Comparison of ENCODE assay signal across 8 cellular contexts in the genomic region with DNA sequence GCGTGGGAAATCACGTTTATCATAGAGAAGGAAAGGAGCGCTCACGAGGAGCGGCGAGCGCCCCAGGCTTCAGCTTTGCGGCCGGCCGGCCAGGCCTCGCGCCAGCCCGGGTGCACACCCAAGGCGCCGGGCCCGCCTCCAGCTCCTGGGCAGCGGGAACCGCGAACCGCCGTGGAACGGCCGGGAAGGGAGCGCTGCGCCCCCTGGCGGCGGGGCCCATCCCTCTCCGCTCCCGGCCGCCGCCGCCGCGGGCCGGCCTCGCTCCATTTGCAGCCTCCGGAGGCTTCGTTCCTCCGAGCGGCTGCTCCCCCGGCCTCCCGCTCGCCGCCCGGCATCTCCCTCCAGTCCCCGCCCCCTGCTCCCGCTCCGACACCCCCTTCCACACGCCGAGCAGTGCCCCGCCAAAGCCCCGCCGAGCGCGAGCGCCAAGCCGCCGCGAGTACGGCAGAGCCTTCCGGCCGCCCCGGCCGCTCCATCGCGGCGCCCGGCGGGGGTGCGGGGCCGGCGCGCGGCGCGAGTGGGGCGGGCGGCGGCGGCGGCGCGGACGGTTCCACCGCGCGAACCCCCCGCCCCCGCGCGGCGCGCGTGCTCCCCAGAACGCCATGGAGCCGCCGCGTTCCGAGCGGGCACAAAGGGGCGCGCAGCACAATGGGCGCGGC. TPM values are rescaled to one million over a fixed set of nuclear protein-coding genes. Genes with fewer than 3 reads are reported as not detected.
DNase-seq lines count a peak whose midpoint lies in the region; ATAC-seq and TF ChIP-seq lines count a peak whose summit lies in the region.

No MANE protein-coding gene starts in this region.

- H3K4me1 Mint-ChIP-seq in activated naive CD4-positive, alpha-beta T cell treated with anti-CD3 and anti-CD28 coated beads for 36 hours (ENCODE audit: low read depth): peaks cover 16% of the 10 kb centered on the region

- peak; percentile 64 for ATAC-seq in GM21737 (IDR thresholded peaks at IDR 0.05; ENCODE audit: unreplicated experiment)
- peak; percentile 95 for ATAC-seq in gastroesophageal sphincter

- peaks cover 9% of the 10 kb centered on the region for H3K27me3 Mint-ChIP-seq in activated naive CD4-positive, alpha-beta T cell treated with anti-CD3 and anti-CD28 coated beads for 36 hours (ENCODE audit: low read depth)

- H3K27me3 ChIP-seq in SJCRH30: no peaks in the 10 kb centered on the region
- peaks cover 26% of the 10 kb centered on the region for H3K27me3 ChIP-seq in gastroesophageal sphincter
- H3K27me3 ChIP-seq in testis: no peaks in the 10 kb centered on the region

- TF ChIP-seq CTCF in gastroesophageal sphincter (IDR thresholded peaks at IDR 0.05) (peak in 3 of 4 experiments; percentile 90 to 95 (median 95)), testis (IDR thresholded peaks at IDR 0.05) (peak; percentile 84 to 94 (median 92))

- H3K36me3 ChIP-seq in KOPT-K1 (ENCODE audit: insufficient read depth, low read length) (no peaks in the 10 kb centered on the region), SJCRH30 (no peaks in the 10 kb centered on the region), gastroesophageal sphincter (no peaks in the 10 kb centered on the region), testis (ENCODE audit: low read depth, missing control alignments) (no peaks in the 10 kb centered on the region)

- H3K4me1 ChIP-seq in SJCRH30: peaks cover 4% of the 10 kb centered on the region; the same call in 1 of the 2 replicates
- peaks cover 0 to 22% (median 6%) of the 10 kb centered on the region in 3 donors for H3K4me1 ChIP-seq in gastroesophageal sphincter
- peaks cover 10% of the 10 kb centered on the region for H3K4me1 ChIP-seq in testis

- no peak for TF ChIP-seq POLR2A in gastroesophageal sphincter (IDR thresholded peaks at IDR 0.05)
- TF ChIP-seq POLR2A in testis (IDR thresholded peaks at IDR 0.05): no peak

- H3K9me3 ChIP-seq in KOPT-K1 (ENCODE audit: insufficient read depth, low read length, poor library complexity, severe bottlenecking) (no peaks in the 10 kb centered on the region), SJCRH30 (replicated peaks) (no peaks in the 10 kb centered on the region), gastroesophageal sphincter (no peaks in the 10 kb centered on the region), testis (no peaks in the 10 kb centered on the region)

- TF ChIP-seq EP300 in gastroesophageal sphincter (IDR thresholded peaks at IDR 0.05): no peak

- DNase-seq in ELF-1 (ENCODE audit: low read depth, low spot score) (peak; percentile 86), SJCRH30 (peak; percentile 87 to 90), nucleus accumbens (lab: John Stamatoyannopoulos, UW) (peak in 54 of 56 donors; percentile 17 to 88 (median 66)), testis (peak; percentile 87)
- DNase-seq in activated naive CD4-positive, alpha-beta T cell treated with anti-CD3 and anti-CD28 coated beads for 36 hours: peak; percentile 62

- H3K9me3 Mint-ChIP-seq in activated naive CD4-positive, alpha-beta T cell treated with anti-CD3 and anti-CD28 coated beads for 36 hours: no peaks in the 10 kb centered on the region

- H3K36me3 Mint-ChIP-seq in activated naive CD4-positive, alpha-beta T cell treated with anti-CD3 and anti-CD28 coated beads for 36 hours (ENCODE audit: low read depth): no peaks in the 10 kb centered on the region

- intact Hi-C loops in activated naive CD4-positive, alpha-beta T cell treated with anti-CD3 and anti-CD28 coated beads for 36 hours (cut with micrococcal nuclease): loop anchor here (1.0 to 10.0 kb wide), 4 partner anchors 52 to 1180 kb away; a partner anchor contains a TSS
- intact Hi-C loops in testis (cut with DNase I; ENCODE audit: low total_unique reads): no loop called here

- peak overlapping the region; percentile 77 for H3K4me3 Mint-ChIP-seq in activated naive CD4-positive, alpha-beta T cell treated with anti-CD3 and anti-CD28 coated beads for 36 hours

- peak overlapping the region; percentile 66 for H3K27ac Mint-ChIP-seq in activated naive CD4-positive, alpha-beta T cell treated with anti-CD3 and anti-CD28 coated beads for 36 hours

- H3K27ac ChIP-seq in KOPT-K1 (ENCODE audit: low read depth, low read length, poor library complexity, severe bottlenecking) (peak overlapping the region; percentile 65), SJCRH30 (peak overlapping the region; percentile 49; the same call in 1 of the 2 replicates), gastroesophageal sphincter (peak overlapping the region in 3 of 4 donors; percentile 71 to 82 (median 77)), testis (peak overlapping the region; percentile 39 to 79)

- 0% methylated on average over 1 to 4 of the region's 104 CpGs for WGBS in gastroesophageal sphincter (ENCODE audit: low coverage in 1 of 2), 2 donors
- 0 to 1% methylated on average over 9 to 68 of the region's 104 CpGs for whole genome bisulfite sequencing in testis, 2 donors

- CTCF ChIA-PET in activated naive CD4-positive, alpha-beta T cell treated with anti-CD3 and anti-CD28 coated beads for 36 hours (lab: Charles Lee): interaction anchor here (0.6 to 2.0 kb wide), 12 partner anchors 12 to 1772 kb away, joined by 3 to 15 read pairs (median 4); a partner anchor contains a TSS

- H3K4me3 ChIP-seq in SJCRH30: peak overlapping the region; percentile 86
- peak overlapping the region; percentile 65 to 86 for H3K4me3 ChIP-seq in gastroesophageal sphincter
- H3K4me3 ChIP-seq in testis: peak overlapping the region; percentile 69 to 70

RNA-seq across cellular contexts. Expression of a gene that starts 1.0 kb away (rescaled TPM):
- total RNA-seq in SJCRH30 (2014; rRNA removed; shearing (Covaris generic)): 7.1 and 7.3 TPM in 2 replicates
- total RNA-seq in activated naive CD4-positive, alpha-beta T cell treated with anti-CD3 and anti-CD28 coated beads for 36 hours: 1 to 10 TPM; 2.0 to 2.6 TPM
- total RNA-seq in gastroesophageal sphincter (1 to 10 TPM; 1.1 to 3.2 (median 1.5) TPM), testis (1 to 10 TPM; 6.9 to 7.6 TPM)
- polyA plus RNA-seq in testis (ENCODE audit: insufficient read depth, low read depth, low replicate concordance): 3.7 TPM

Comparison
In these comparisons a context has a peak if more than half of its experiments do, and no peak if none do; other contexts are left out.
1. Peak in every context shown above with its lines: DNase-seq, ATAC-seq, H3K4me3 ChIP-seq and H3K27ac ChIP-seq.